In genomic region chr1:40748841-40749718, GRCh38 we compare ENCODE assay signal across 23 cellular contexts. TPM values are rescaled to one million over a fixed set of nuclear protein-coding genes. Genes with fewer than 3 reads are reported as not detected.
"Had no signal": no experiment of that assay in that cellular context is flagged by ENCODE, and none has a peak within 500 bp of the region (broad histone marks: within the 10 kb centered on the region; RNA-seq: fewer than 3 reads in every experiment).

No MANE protein-coding gene starts in this region.

- H3K9me3 Mint-ChIP-seq: activated naive CD8-positive, alpha-beta T cell treated with anti-CD3 and anti-CD28 coated beads for 36 hours; effector memory CD8-positive, alpha-beta T cell; naive thymus-derived CD4-positive, alpha-beta T cell; stimulated activated naive CD8-positive, alpha-beta T cell treated with anti-CD3 and anti-CD28 coated beads, Interleukin-15, amount 100 ng/mL, for 72 hours had no signal

- ATAC-seq: effector memory CD8-positive, alpha-beta T cell; naive thymus-derived CD4-positive, alpha-beta T cell; stimulated activated naive CD8-positive, alpha-beta T cell treated with anti-CD3 and anti-CD28 coated beads, Interleukin-15, amount 100 ng/mL, for 72 hours; T-helper 17 cell had no signal

- H3K27ac ChIP-seq: cardiac muscle cell, left ventricle myocardium inferior, neutrophil, pancreas, suprapubic skin, vagina, WERI-Rb-1 had no signal

- H3K27me3 Mint-ChIP-seq: activated naive CD8-positive, alpha-beta T cell treated with anti-CD3 and anti-CD28 coated beads for 36 hours; effector memory CD8-positive, alpha-beta T cell; naive thymus-derived CD4-positive, alpha-beta T cell; stimulated activated naive CD8-positive, alpha-beta T cell treated with anti-CD3 and anti-CD28 coated beads, Interleukin-15, amount 100 ng/mL, for 72 hours; T-helper 17 cell had no signal

- H3K4me3 Mint-ChIP-seq: activated naive CD8-positive, alpha-beta T cell treated with anti-CD3 and anti-CD28 coated beads for 36 hours; effector memory CD8-positive, alpha-beta T cell; naive thymus-derived CD4-positive, alpha-beta T cell; stimulated activated naive CD8-positive, alpha-beta T cell treated with anti-CD3 and anti-CD28 coated beads, Interleukin-15, amount 100 ng/mL, for 72 hours; T-helper 17 cell had no signal

- H3K27me3 ChIP-seq: cardiac muscle cell, neutrophil, pancreas, suprapubic skin, vagina had no signal

- H3K27ac Mint-ChIP-seq: activated naive CD8-positive, alpha-beta T cell treated with anti-CD3 and anti-CD28 coated beads for 36 hours; stimulated activated naive CD8-positive, alpha-beta T cell treated with anti-CD3 and anti-CD28 coated beads, Interleukin-15, amount 100 ng/mL, for 72 hours had no signal

- H3K4me3 ChIP-seq: cardiac muscle cell, left ventricle myocardium inferior, pancreas, suprapubic skin, vagina had no signal

- H3K9me3 ChIP-seq: left ventricle myocardium inferior, neutrophil, pancreas, suprapubic skin, vagina had no signal

- H3K4me1 ChIP-seq: pancreas, suprapubic skin, vagina had no signal

- DNase-seq: activated CD4-positive, alpha-beta T cell treated with anti-CD3 and anti-CD28 coated beads, Interleukin-2, amount 50 U/mL, for 4 hours; activated naive CD4-positive, alpha-beta T cell; activated naive CD8-positive, alpha-beta T cell treated with anti-CD3 and anti-CD28 coated beads for 36 hours; activated T-cell treated with anti-CD3 and anti-CD28 coated beads for 4 hours; amniotic stem cell; effector memory CD8-positive, alpha-beta T cell; hypothalamus; left ventricle myocardium inferior; naive thymus-derived CD4-positive, alpha-beta T cell; pancreas; retina; stimulated activated CD4-positive, alpha-beta T cell treated with anti-CD3 and anti-CD28 coated beads, Interleukin-15, amount 100 ng/mL, for 24 hours; stimulated activated CD4-positive, alpha-beta T cell treated with anti-CD3 and anti-CD28 coated beads, Interleukin-4, amount 100 ng/mL, for 1 hour; stimulated activated naive CD8-positive, alpha-beta T cell treated with anti-CD3 and anti-CD28 coated beads, Interleukin-15, amount 100 ng/mL, for 72 hours; T-helper 17 cell; trophoblast cell; WERI-Rb-1 had no signal

RNA-seq across cellular contexts. Expression of gene KCNQ4, which starts 34.5 kb away (rescaled TPM):
- total RNA-seq: dermis microvascular lymphatic vessel endothelial cell had no signal
- polyA plus RNA-seq: keratinocyte had no signal
